Comparison of ENCODE assay signal across 16 cellular contexts in the genomic region with DNA sequence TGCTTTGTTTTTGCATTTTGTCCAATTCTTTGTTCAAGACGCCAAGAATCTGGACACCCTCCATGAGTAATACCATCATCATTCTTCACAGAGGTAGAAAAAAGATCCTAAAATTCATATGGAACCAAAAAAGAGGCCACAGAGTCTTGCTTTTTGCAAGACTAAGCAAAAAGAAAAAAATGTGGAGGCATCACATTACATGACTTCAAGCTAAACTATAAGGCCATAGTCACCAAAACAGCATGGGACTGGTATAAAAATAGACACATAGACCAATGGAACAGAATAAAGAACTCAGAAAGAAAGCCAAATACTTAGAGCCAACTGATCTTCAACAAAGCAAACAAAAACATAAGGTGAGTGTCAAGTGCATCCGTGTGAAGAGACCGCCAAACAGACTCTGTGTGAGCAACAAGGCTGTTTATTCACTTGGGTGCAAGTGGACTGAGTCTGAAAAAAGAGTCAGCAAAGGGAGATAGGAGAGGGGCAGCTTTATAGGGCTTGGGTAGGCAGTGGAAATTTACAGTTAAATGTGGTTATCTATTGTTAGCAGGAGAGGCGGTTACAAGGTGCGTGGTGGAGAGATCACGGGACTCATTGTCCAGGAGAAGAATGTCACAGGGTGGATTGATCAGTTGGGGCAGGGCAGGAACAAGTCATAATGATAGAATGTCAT. TPM values are rescaled to one million over a fixed set of nuclear protein-coding genes. Genes with fewer than 3 reads are reported as not detected.
A peak's percentile ranks its signal among the peaks of the same experiment; 100 is the strongest.
DNase-seq lines count a peak whose midpoint lies in the region; ATAC-seq, FAIRE-seq and TF ChIP-seq lines count a peak whose summit lies in the region.
"Had no signal": no experiment of that assay in that cellular context is flagged by ENCODE, and none has a peak within 500 bp of the region (broad histone marks: within the 10 kb centered on the region; RNA-seq: fewer than 3 reads in every experiment).

No MANE protein-coding gene starts in this region.

- H3K4me3 Mint-ChIP-seq in natural killer cell: no peak overlapping the region
- H3K4me3 Mint-ChIP-seq: activated naive CD4-positive, alpha-beta T cell treated with anti-CD3 and anti-CD28 coated beads, Interleukin-2, amount 10 ng/mL, durations not matched to agents 7 days and 5 days; CD14-positive monocyte; neural progenitor cell had no signal

- H3K27me3 Mint-ChIP-seq in natural killer cell (ENCODE audit: low read depth in 2 of 2): no peaks in the 10 kb centered on the region
- H3K27me3 Mint-ChIP-seq: activated naive CD4-positive, alpha-beta T cell treated with anti-CD3 and anti-CD28 coated beads, Interleukin-2, amount 10 ng/mL, durations not matched to agents 7 days and 5 days had no signal

- peak; percentile 18 for DNase-seq in AG20443 (ENCODE audit: low spot score)
- peak in 73 of 76 experiments; percentile 44 to 96 (median 81) for DNase-seq in HUDEP-2 (lab: John Stamatoyannopoulos, UW; ENCODE audit: unreplicated experiment in 76 of 76)
- DNase-seq in astrocyte of the cerebellum (ENCODE audit: low read depth): peak; percentile 80
- DNase-seq in natural killer cell: no peak
- no peak for DNase-seq in stimulated activated CD4-positive, alpha-beta T cell treated with anti-CD3 and anti-CD28 coated beads, Interleukin-2, amount 100 ng/mL, for 24 hours
- no peak for DNase-seq in GM20000 (ENCODE audit: low spot score)
- no peak for DNase-seq in H54 (ENCODE audit: insufficient read length, low spot score)
- DNase-seq: activated naive CD4-positive, alpha-beta T cell treated with anti-CD3 and anti-CD28 coated beads, Interleukin-2, amount 10 ng/mL, durations not matched to agents 7 days and 5 days; NCI-H187; stimulated activated CD4-positive, alpha-beta T cell treated with anti-CD3 and anti-CD28 coated beads, Interleukin-15, amount 100 ng/mL, for 24 hours had no signal

- H3K4me1 ChIP-seq in mesodermal cell (ENCODE audit: control insufficient read depth, insufficient read depth, low read length, poor library complexity, severe bottlenecking): peaks cover 6% of the 10 kb centered on the region
- H3K4me1 ChIP-seq: gastroesophageal sphincter, neural progenitor cell had no signal

- H3K9me3 ChIP-seq in mesodermal cell (ENCODE audit: control insufficient read depth, low read length): no peaks in the 10 kb centered on the region
- H3K9me3 ChIP-seq: gastroesophageal sphincter had no signal

- no peak for TF ChIP-seq POLR2A in H54 (IDR thresholded peaks at IDR 0.05; ENCODE audit: low read depth, low read length)

- FAIRE-seq in H54 (lab: Jason Lieb, UNC): no peak

- in situ Hi-C loops in astrocyte of the cerebellum (cut with HindIII; ENCODE audit: low sequenced_read_pairs): no loop called here

- no peaks in the 10 kb centered on the region for H3K36me3 Mint-ChIP-seq in natural killer cell
- H3K36me3 Mint-ChIP-seq: activated naive CD4-positive, alpha-beta T cell treated with anti-CD3 and anti-CD28 coated beads, Interleukin-2, amount 10 ng/mL, durations not matched to agents 7 days and 5 days; CD14-positive monocyte; neural progenitor cell had no signal

- TF ChIP-seq CTCF in astrocyte of the cerebellum (IDR thresholded peaks at IDR 0.05; ENCODE audit: low read depth, low read length, missing control alignments) (no peak), natural killer cell (IDR thresholded peaks at IDR 0.05) (no peak), GM20000 (IDR thresholded peaks at IDR 0.05; ENCODE audit: extremely low read depth, missing control alignments) (no peak)

- peaks cover 3 to 9% of the 10 kb centered on the region in 2 donors for H3K9me3 Mint-ChIP-seq in natural killer cell

- H3K4me1 Mint-ChIP-seq in natural killer cell: no peaks in the 10 kb centered on the region
- H3K4me1 Mint-ChIP-seq: activated naive CD4-positive, alpha-beta T cell treated with anti-CD3 and anti-CD28 coated beads, Interleukin-2, amount 10 ng/mL, durations not matched to agents 7 days and 5 days; CD14-positive monocyte; neural progenitor cell had no signal

- H3K36me3 ChIP-seq in mesodermal cell (ENCODE audit: control insufficient read depth, insufficient read depth, low read length): no peaks in the 10 kb centered on the region
- H3K36me3 ChIP-seq: gastroesophageal sphincter, neural progenitor cell had no signal

- WGBS in mesodermal cell (ENCODE audit: insufficient coverage in 2 of 2), 2 experiments: 83 to 91% methylated on average over 5 to 6 of the region's 6 CpGs

- no peak overlapping the region for H3K4me3 ChIP-seq in astrocyte of the cerebellum (ENCODE audit: low read depth, low read length)
- no peak overlapping the region for H3K4me3 ChIP-seq in mesodermal cell (ENCODE audit: extremely low read depth, insufficient read depth, low read length, poor library complexity, severe bottlenecking)
- H3K4me3 ChIP-seq: coronary artery, gastroesophageal sphincter, neural progenitor cell had no signal

- no peak overlapping the region for H3K27ac Mint-ChIP-seq in natural killer cell
- H3K27ac Mint-ChIP-seq: activated naive CD4-positive, alpha-beta T cell treated with anti-CD3 and anti-CD28 coated beads, Interleukin-2, amount 10 ng/mL, durations not matched to agents 7 days and 5 days; CD14-positive monocyte; neural progenitor cell had no signal

- no peak for ATAC-seq in natural killer cell
- ATAC-seq: gastroesophageal sphincter had no signal

- H3K27ac ChIP-seq in mesodermal cell (ENCODE audit: low read depth, low read length, severe bottlenecking): peak overlapping the region; percentile 29
- H3K27ac ChIP-seq: coronary artery, gastroesophageal sphincter, neural progenitor cell had no signal

- intact Hi-C loops in natural killer cell (cut with micrococcal nuclease): no loop called here

RNA-seq across cellular contexts. Expression of a gene that starts 10.9 kb away (rescaled TPM):
- not detected for polyA plus RNA-seq in mesodermal cell (2013, experiment 1 of 2)
- polyA plus RNA-seq in mesodermal cell (2013, experiment 2 of 2): not detected
- total RNA-seq in natural killer cell: not detected
- total RNA-seq: gastroesophageal sphincter; T-helper 2 cell treated with Interferon-gamma antibody and Interleukin-4, amounts not matched to agents 100 ng/mL and 5 ng/mL, for 36 hours had no signal
- polyA plus RNA-seq: CD14-positive monocyte had no signal

Comparison
In these comparisons a context has a peak if more than half of its experiments do, and no peak if none do; other contexts are left out.
1. DNase-seq: peak in AG20443 (single experiment), HUDEP-2 (73 of 76) and astrocyte of the cerebellum (single experiment); none in natural killer cell (single experiment), stimulated activated CD4-positive, alpha-beta T cell treated with anti-CD3 and anti-CD28 coated beads, Interleukin-2, amount 100 ng/mL, for 24 hours (0 of 2), GM20000 (single experiment) and H54 (single experiment).